In the genomic region with DNA sequence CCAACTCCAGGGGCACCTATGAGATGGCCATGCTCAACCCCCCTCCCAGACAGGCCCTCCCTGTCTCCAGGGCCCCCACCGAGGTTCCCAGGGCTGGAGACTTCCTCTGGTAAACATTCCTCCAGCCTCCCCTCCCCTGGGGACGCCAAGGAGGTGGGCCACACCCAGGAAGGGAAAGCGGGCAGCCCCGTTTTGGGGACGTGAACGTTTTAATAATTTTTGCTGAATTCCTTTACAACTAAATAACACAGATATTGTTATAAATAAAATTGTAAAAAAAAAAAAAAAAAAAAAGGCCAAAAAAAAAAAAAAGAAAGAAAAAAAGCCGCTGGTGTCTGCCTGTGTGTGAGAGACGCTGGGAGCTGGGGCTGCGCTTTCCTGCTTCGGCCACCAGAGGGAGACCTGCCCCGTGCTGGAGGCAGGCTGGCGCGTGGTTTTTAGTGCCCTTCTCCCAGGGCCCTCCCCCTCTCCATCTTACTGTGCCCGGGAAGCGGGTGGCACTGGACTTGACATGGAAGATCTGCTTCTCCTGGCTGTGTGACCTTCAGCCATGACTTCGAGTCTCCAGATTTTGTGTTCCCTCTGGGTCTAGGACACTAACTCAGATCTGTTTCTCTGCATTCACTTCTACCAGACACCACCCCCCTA, we compare ENCODE assay signal across 8 cellular contexts. TPM values are rescaled to one million over a fixed set of nuclear protein-coding genes. Genes with fewer than 3 reads are reported as not detected.
A peak's percentile ranks its signal among the peaks of the same experiment; 100 is the strongest.
DNase-seq lines count a peak whose midpoint lies in the region; ATAC-seq, FAIRE-seq and TF ChIP-seq lines count a peak whose summit lies in the region.

No MANE protein-coding gene starts in this region.

- no peak overlapping the region for H4K91ac ChIP-seq in H1 (replicated peaks; ENCODE audit: insufficient read length, low read length)

- no peak overlapping the region for H3K18ac ChIP-seq in H1 (ENCODE audit: extremely low read depth, low read length)

- TF ChIP-seq EP300 in H1 (IDR thresholded peaks at IDR 0.05; ENCODE audit: borderline replicate concordance in 1 of 2, low read depth in 2 of 2, low read length in 2 of 2): no peak

- H3K4me1 Mint-ChIP-seq in mesothelial cell of epicardium: peaks cover 39% of the 10 kb centered on the region

- no peak overlapping the region for H2BK120ac ChIP-seq in H1 (replicated peaks; ENCODE audit: low read depth, low read length)

- H4K20me1 ChIP-seq in H1 (replicated peaks in 1 of 2; ENCODE audit: control insufficient read depth in 1 of 2, insufficient read depth in 2 of 2, low read length in 2 of 2): peaks cover 9 to 20% of the 10 kb centered on the region in 2 experiments

- no peak overlapping the region for H3K9ac ChIP-seq in HUES6 (ENCODE audit: low read length)
- H3K9ac ChIP-seq in H1 (replicated peaks in 1 of 4; ENCODE audit: extremely low read depth in 1 of 4, low read depth in 3 of 4, low read length in 3 of 4): no peak overlapping the region

- no peak overlapping the region for H2AFZ ChIP-seq in H1 (ENCODE audit: low read length)

- H3K4me1 ChIP-seq in HUES6 (ENCODE audit: control insufficient read depth, insufficient read depth, low read length): peaks cover 36% of the 10 kb centered on the region
- peaks cover 9 to 35% (median 25%) of the 10 kb centered on the region in 4 experiments for H3K4me1 ChIP-seq in H1 (replicated peaks in 1 of 4; ENCODE audit: control insufficient read depth in 3 of 4, insufficient read depth in 4 of 4, low read length in 3 of 4)

- no peak overlapping the region for H4K5ac ChIP-seq in H1 (ENCODE audit: insufficient read length, low read depth, low read length)

- POLR2A ChIA-PET in H1 (lab: Charles Lee; ENCODE audit: partially characterized antibody): interaction anchor here (0.8 to 8.8 kb wide), 15 partner anchors 9 to 102 kb away, joined by 3 to 686 read pairs (median 5); partner anchors contain the start of genes SHMT2 and STAT6

- H3K23ac ChIP-seq in H1 (ENCODE audit: insufficient read length): no peak overlapping the region

- TF ChIP-seq POLR2A in H1 (IDR thresholded peaks at IDR 0.05; ENCODE audit: control extremely low read depth in 1 of 2, low read depth in 2 of 2, low read length in 2 of 2): peak in 1 of 2 experiments; percentile 22; a peak in 1 of 3 replicates

- no peak overlapping the region for H3K14ac ChIP-seq in H1 (ENCODE audit: insufficient read length)

- H2BK5ac ChIP-seq in H1 (ENCODE audit: low read depth, low read length): no peak overlapping the region

- peak overlapping the region; percentile 93 for H3K27ac Mint-ChIP-seq in mesothelial cell of epicardium

- no peaks in the 10 kb centered on the region for H3K9me3 Mint-ChIP-seq in mesothelial cell of epicardium

- H3K27ac ChIP-seq in HUES6 (ENCODE audit: low read depth, low read length) (no peak overlapping the region), H1 (ENCODE audit: low read depth, low read length) (no peak overlapping the region)

- H3K56ac ChIP-seq in H1 (replicated peaks; ENCODE audit: insufficient read length, low read depth, low read length): no peak overlapping the region

- no peaks in the 10 kb centered on the region for H3K79me1 ChIP-seq in H1 (ENCODE audit: low read depth, low read length)

- peaks cover 7% of the 10 kb centered on the region; the same call in 1 of the 2 replicates for H3K23me2 ChIP-seq in H1 (ENCODE audit: low read depth, low read length)

- CTCF ChIA-PET in H1 (lab: Charles Lee; ENCODE audit: partially characterized antibody): interaction anchor here (0.6 to 10.1 kb wide), 38 partner anchors 10 to 486 kb away, joined by 3 to 726 read pairs (median 4); partner anchors contain the start of genes LRP1, SHMT2, STAC3 and STAT6

- H3K4me3 ChIP-seq in GM06990 (replicated peaks; ENCODE audit: low read depth, low read length) (no peak overlapping the region), HUES6 (ENCODE audit: low read depth, low read length) (peak overlapping the region; percentile 8), H1 (ENCODE audit: extremely low read depth in 1 of 4, insufficient read depth in 2 of 4, low read depth in 3 of 4, low read length in 4 of 4) (peak overlapping the region in 3 of 4 experiments; percentile 4 to 13 (median 12); a peak in 3 of 8 replicates)

- 0 out of 2 replicates have a peak overlapping the region, but pooled peaks have one; percentile 88 for H2BK15ac ChIP-seq in H1 (ENCODE audit: low read length)

- H3K36me3 Mint-ChIP-seq in mesothelial cell of epicardium: peaks cover 8% of the 10 kb centered on the region

- no peak for FAIRE-seq in H1 (lab: Jason Lieb, UNC)

- H3K4me3 Mint-ChIP-seq in mesothelial cell of epicardium: peak overlapping the region; percentile 24

- ATAC-seq in HG03469 (IDR thresholded peaks at IDR 0.05; ENCODE audit: unreplicated experiment): no peak

- no peak overlapping the region for H2BK12ac ChIP-seq in H1 (ENCODE audit: low read depth, low read length)

- peak; percentile 76 for TF ChIP-seq RAD21 in H1 (IDR thresholded peaks at IDR 0.05 in 1 of 2, conservative IDR thresholded peaks at IDR 0.05 in 1 of 2; ENCODE audit: low read depth in 2 of 2, low read length in 2 of 2)

- peaks cover 38% of the 10 kb centered on the region for H3K27me3 Mint-ChIP-seq in mesothelial cell of epicardium (ENCODE audit: low read depth)

- no peak overlapping the region for H3K4ac ChIP-seq in H1 (replicated peaks; ENCODE audit: insufficient read length, low read depth, low read length)

- no peaks in the 10 kb centered on the region for H3K9me3 ChIP-seq in HUES6 (ENCODE audit: control insufficient read depth, insufficient read depth, low read depth, low read length)
- H3K9me3 ChIP-seq in H1 (ENCODE audit: insufficient read depth in 2 of 2, low read depth in 1 of 2, low read length in 1 of 2): no peaks in the 10 kb centered on the region

- TF ChIP-seq CTCF in GM06990 (IDR thresholded peaks at IDR 0.05; ENCODE audit: insufficient read depth, low read length, poor library complexity, severe bottlenecking): peak; percentile 99
- TF ChIP-seq CTCF in H1 (IDR thresholded peaks at IDR 0.05; ENCODE audit: control extremely low read depth in 1 of 3, insufficient read depth in 1 of 3, low read depth in 1 of 3, low read length in 3 of 3): peak in 2 of 3 experiments; percentile 88 to 90; a peak in 3 of 4 replicates
- peak; percentile 92 for TF ChIP-seq CTCF in mesothelial cell of epicardium (IDR thresholded peaks at IDR 0.05; ENCODE audit: unreplicated experiment)

- no peak overlapping the region for H2AK5ac ChIP-seq in H1 (ENCODE audit: low read depth, low read length)

- H3K79me2 ChIP-seq in H1 (ENCODE audit: control insufficient read depth in 1 of 2, insufficient read depth in 2 of 2, low read length in 2 of 2): no peaks in the 10 kb centered on the region

- H2BK20ac ChIP-seq in H1 (ENCODE audit: low read length): no peak overlapping the region

- DNase-seq in GM06990 (ENCODE audit: extremely low read depth, insufficient read length): peak; percentile 75
- DNase-seq in NOMO-1 treated with dmso at 0.1 percent for 144 hours (lab: John Stamatoyannopoulos, UW; ENCODE audit: unreplicated experiment): peak; percentile 41
- peak; percentile 53 for DNase-seq in activated CD8-positive, alpha-beta memory T cell treated with anti-CD3 and anti-CD28 coated beads, Interleukin-2, amount 50 U/mL, for 1 hour (ENCODE audit: extremely low read depth)
- peak in 1 of 2 experiments; percentile 92 for DNase-seq in H1 (ENCODE audit: low read depth in 1 of 2, low spot score in 2 of 2)
- DNase-seq in mesothelial cell of epicardium (ENCODE audit: low spot score in 2 of 2, unreplicated experiment in 2 of 2): peak; percentile 66 to 91
- DNase-seq in stimulated activated CD8-positive, alpha-beta memory T cell treated with anti-CD3 and anti-CD28 coated beads, Interleukin-4, amount 100 ng/mL, for 4 hours (ENCODE audit: low read depth in 2 of 2, low spot score in 1 of 2): peak; percentile 61 to 66

- peaks cover 7% of the 10 kb centered on the region for H3K27me3 ChIP-seq in GM06990 (replicated peaks; ENCODE audit: control insufficient read depth, insufficient read depth, low read length)
- peaks cover 47% of the 10 kb centered on the region for H3K27me3 ChIP-seq in HUES6 (ENCODE audit: control insufficient read depth, insufficient read depth, low read length)
- H3K27me3 ChIP-seq in H1 (replicated peaks in 1 of 4; ENCODE audit: control insufficient read depth in 3 of 4, extremely low read depth in 1 of 4, insufficient read depth in 3 of 4, low read length in 3 of 4): peaks cover 33 to 44% (median 42%) of the 10 kb centered on the region in 4 experiments

- WGBS in H1 (ENCODE audit: extremely low coverage in 1 of 2, insufficient coverage in 1 of 2, insufficient read length in 1 of 2, insufficient replicate concordance in 2 of 2, low coverage in 1 of 2, low lambda C conversion rate in 2 of 2, missing lambda C conversion rate in 1 of 2), 2 experiments: 4% methylated on average over 10 of the region's 16 CpGs; no CpG with 5 or more reads in 1 of the 2 experiments

- peak overlapping the region; percentile 2 to 47 for H3K4me2 ChIP-seq in H1 (ENCODE audit: insufficient read depth in 1 of 2, low read depth in 2 of 2, low read length in 2 of 2)

- no peaks in the 10 kb centered on the region for H3K36me3 ChIP-seq in GM06990 (ENCODE audit: control insufficient read depth, insufficient read depth, low read length)
- peaks cover 45% of the 10 kb centered on the region for H3K36me3 ChIP-seq in HUES6 (ENCODE audit: control insufficient read depth, insufficient read depth, low read length)
- peaks cover 5 to 36% (median 21%) of the 10 kb centered on the region in 4 experiments; a peak in 7 of 8 replicates for H3K36me3 ChIP-seq in H1 (ENCODE audit: control insufficient read depth in 2 of 4, insufficient read depth in 4 of 4, low read length in 3 of 4)

- peak overlapping the region; percentile 41; the same call in 1 of the 2 replicates for H4K8ac ChIP-seq in H1 (ENCODE audit: extremely low read depth, insufficient read depth, low read length)

RNA-seq across cellular contexts. Expression of gene NXPH4, which starts 3.4 kb away (rescaled TPM):
- 1.7 and 1.8 TPM in 2 replicates for total RNA-seq in H1 (2021; fragmentation: NEBNext Ultra II Directional; extraction: Animal tissue kit (Norgen Biotek cat#: 25700))
- 0.92 and 1.4 TPM in 2 replicates for polyA plus RNA-seq in H1 (2011; rRNA removed)
- polyA plus RNA-seq in H1 (2011; cell fraction: cytosol; rRNA removed): 0.48 TPM
- 1.7 TPM for polyA plus RNA-seq in H1 (2011; cell fraction: nucleus; rRNA removed)
- 1.7 to 3.4 TPM (median 2.3 TPM) in 4 replicates for polyA plus RNA-seq in H1 (2012, experiment 1 of 2)
- polyA plus RNA-seq in H1 (2012, experiment 2 of 2): 1.5 TPM
- 3.2 TPM for polyA plus RNA-seq in H1 (2013, experiment 1 of 2)
- 3.0 TPM for polyA plus RNA-seq in H1 (2013, experiment 2 of 2)
- polyA minus RNA-seq in H1 (2011; rRNA and poly(A)+ RNA removed): 0.59 and 0.63 TPM in 2 replicates
- polyA minus RNA-seq in H1 (2011; cell fraction: cytosol; rRNA and poly(A)+ RNA removed): 1.3 TPM
- polyA minus RNA-seq in H1 (2011; cell fraction: nucleus; rRNA and poly(A)+ RNA removed): 1.00 TPM
- 3.3 to 3.8 TPM (median 3.6 TPM) in 3 replicates for total RNA-seq in mesothelial cell of epicardium

RNA-seq across cellular contexts. Expression of gene SHMT2, which starts 16.3 kb away (rescaled TPM):
- total RNA-seq in H1 (2021; fragmentation: NEBNext Ultra II Directional; extraction: Animal tissue kit (Norgen Biotek cat#: 25700)): 274 and 283 TPM in 2 replicates
- polyA plus RNA-seq in H1 (2011; rRNA removed): 520 and 847 TPM in 2 replicates
- polyA plus RNA-seq in H1 (2011; cell fraction: cytosol; rRNA removed): 535 TPM
- polyA plus RNA-seq in H1 (2011; cell fraction: nucleus; rRNA removed): 681 TPM
- polyA plus RNA-seq in H1 (2012, experiment 1 of 2): 231 to 352 TPM (median 336 TPM) in 4 replicates
- 385 TPM for polyA plus RNA-seq in H1 (2012, experiment 2 of 2)
- 209 TPM for polyA plus RNA-seq in H1 (2013, experiment 1 of 2)
- polyA plus RNA-seq in H1 (2013, experiment 2 of 2): 189 TPM
- polyA minus RNA-seq in H1 (2011; rRNA and poly(A)+ RNA removed): 316 and 343 TPM in 2 replicates
- polyA minus RNA-seq in H1 (2011; cell fraction: cytosol; rRNA and poly(A)+ RNA removed): 236 TPM
- polyA minus RNA-seq in H1 (2011; cell fraction: nucleus; rRNA and poly(A)+ RNA removed): 206 TPM
- total RNA-seq in mesothelial cell of epicardium: 78.7 to 83.7 TPM (median 78.8 TPM) in 3 replicates

RNA-seq across cellular contexts. Expression of gene STAC3, which starts 37.8 kb away (rescaled TPM):
- total RNA-seq in H1 (2021; fragmentation: NEBNext Ultra II Directional; extraction: Animal tissue kit (Norgen Biotek cat#: 25700)): 1.3 and 1.9 TPM in 2 replicates
- 0.70 and 0.77 TPM in 2 replicates for polyA plus RNA-seq in H1 (2011; rRNA removed)
- polyA plus RNA-seq in H1 (2011; cell fraction: cytosol; rRNA removed): 1.9 TPM
- polyA plus RNA-seq in H1 (2011; cell fraction: nucleus; rRNA removed): 3.4 TPM
- polyA plus RNA-seq in H1 (2012, experiment 1 of 2): 1.6 to 2.9 TPM (median 2.3 TPM) in 4 replicates
- polyA plus RNA-seq in H1 (2012, experiment 2 of 2): 0.72 TPM
- polyA plus RNA-seq in H1 (2013, experiment 1 of 2): 0.79 TPM
- 0.81 TPM for polyA plus RNA-seq in H1 (2013, experiment 2 of 2)
- 0.71 and 0.98 TPM in 2 replicates for polyA minus RNA-seq in H1 (2011; rRNA and poly(A)+ RNA removed)
- 2.1 TPM for polyA minus RNA-seq in H1 (2011; cell fraction: cytosol; rRNA and poly(A)+ RNA removed)
- polyA minus RNA-seq in H1 (2011; cell fraction: nucleus; rRNA and poly(A)+ RNA removed): 2.4 TPM
- total RNA-seq in mesothelial cell of epicardium: 9.8 to 11.3 TPM (median 10.6 TPM) in 3 replicates
